In the genomic region with DNA sequence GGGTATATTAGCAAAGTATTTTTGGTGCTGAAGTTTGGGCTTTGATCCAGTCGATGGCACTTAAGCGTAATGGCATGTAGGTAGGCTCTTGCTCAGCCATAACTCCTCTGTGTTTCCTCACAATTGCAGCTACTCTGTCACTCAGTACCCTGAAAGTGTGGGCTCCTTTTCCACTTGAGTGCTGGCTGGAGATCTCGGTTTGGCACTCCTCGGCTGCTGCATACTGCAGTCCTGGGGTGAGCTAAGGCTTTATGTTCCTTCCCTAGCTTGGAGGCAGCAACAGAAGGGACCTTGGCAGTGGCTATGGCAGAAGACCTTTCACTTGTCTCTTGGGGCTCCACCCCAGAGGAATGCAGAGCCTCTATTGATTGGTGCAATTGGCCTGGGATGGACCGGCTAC, we compare ENCODE assay signal across 27 cellular contexts.
"Had no signal": no experiment of that assay in that cellular context is flagged by ENCODE, and none has a peak within 500 bp of the region (broad histone marks: within the 10 kb centered on the region; RNA-seq: fewer than 3 reads in every experiment).

No MANE protein-coding gene starts in this region.

- H3K27ac ChIP-seq: adrenal gland, body of pancreas, breast epithelium, PC-9, RWPE1, WERI-Rb-1 had no signal

- H3K27me3 Mint-ChIP-seq: activated CD4-positive, alpha-beta T cell treated with anti-CD3 and anti-CD28 coated beads for 36 hours; activated CD4-positive, alpha-beta T cell treated with anti-CD3 and anti-CD28 coated beads, Interleukin-2, amount 10 ng/mL, durations not matched to agents 7 days and 5 days; activated T-cell treated with anti-CD3 and anti-CD28 coated beads, Interleukin-2, amount 50 U/mL, for 24 hours had no signal

- H3K9me3 Mint-ChIP-seq: activated CD4-positive, alpha-beta T cell treated with anti-CD3 and anti-CD28 coated beads, Interleukin-2, amount 10 ng/mL, durations not matched to agents 7 days and 5 days; activated T-helper 2 cell treated with anti-CD3 and anti-CD28 coated beads, Interferon-gamma antibody, Interleukin-2, Interleukin-4, amounts not matched to agents 10 μg/mL and 5 μg/mL and 100 μg/mL, durations not matched to agents 14 hours and 24 hours and 36 hours had no signal

- H3K4me3 Mint-ChIP-seq: activated CD4-positive, alpha-beta T cell treated with anti-CD3 and anti-CD28 coated beads for 36 hours; activated CD4-positive, alpha-beta T cell treated with anti-CD3 and anti-CD28 coated beads, Interleukin-2, amount 10 ng/mL, durations not matched to agents 7 days and 5 days; activated CD8-positive, alpha-beta T cell treated with anti-CD3 and anti-CD28 coated beads, Interleukin-2, amount 10 ng/mL, durations not matched to agents 7 days and 5 days; activated naive CD4-positive, alpha-beta T cell treated with anti-CD3 and anti-CD28 coated beads for 36 hours; activated T-cell treated with anti-CD3 and anti-CD28 coated beads, Interleukin-2, amount 50 U/mL, for 24 hours had no signal

- H3K4me2 ChIP-seq: PC-9 had no signal

- ATAC-seq: activated CD4-positive, alpha-beta T cell treated with anti-CD3 and anti-CD28 coated beads for 36 hours; activated CD8-positive, alpha-beta T cell treated with anti-CD3 and anti-CD28 coated beads, Interleukin-2, amount 10 ng/mL, durations not matched to agents 7 days and 5 days; activated naive CD4-positive, alpha-beta T cell treated with anti-CD3 and anti-CD28 coated beads, Interleukin-2, amount 50 U/mL, for 72 hours; body of pancreas; K562; Right ventricle myocardium inferior; SK-N-SH treated with all-trans-retinoic acid at 6 μM for 48 hours had no signal

- H3K27me3 ChIP-seq: adrenal gland, body of pancreas, breast epithelium had no signal

- H3K4me1 Mint-ChIP-seq: activated CD4-positive, alpha-beta T cell treated with anti-CD3 and anti-CD28 coated beads, Interleukin-2, amount 10 ng/mL, durations not matched to agents 7 days and 5 days had no signal

- H3K4me1 ChIP-seq: adrenal gland, body of pancreas, breast epithelium had no signal

- H3K36me3 ChIP-seq: adrenal gland, breast epithelium, WERI-Rb-1 had no signal

- H2AFZ ChIP-seq: PC-9 had no signal

- DNase-seq: activated CD4-positive, alpha-beta T cell treated with anti-CD3 and anti-CD28 coated beads for 36 hours; activated CD4-positive, alpha-beta T cell treated with anti-CD3 and anti-CD28 coated beads, Interleukin-2, amount 10 ng/mL, durations not matched to agents 7 days and 5 days; activated CD4-positive, alpha-beta T cell treated with anti-CD3 and anti-CD28 coated beads, Interleukin-2, amount 50 U/mL, for 48 hours; activated CD8-positive, alpha-beta T cell treated with anti-CD3 and anti-CD28 coated beads, Interleukin-2, amount 10 ng/mL, durations not matched to agents 7 days and 5 days; activated gamma-delta T cell treated with Interleukin-2 at 50 U/mL for 16 hours; activated naive CD4-positive, alpha-beta T cell treated with anti-CD3 and anti-CD28 coated beads for 36 hours; activated T-cell treated with anti-CD3 and anti-CD28 coated beads, Interleukin-2, amount 50 U/mL, for 24 hours; adrenal gland; body of pancreas; NCI-H146; NCI-H526 treated with DMSO at 0.1 percent for 48 hours; NCI-H774; NK-92 treated with Interleukin-12 subunit alpha and Interleukin-12 subunit beta, amount 100 ng/mL, for 24 hours; PC-9; SIG-M5; SW 1271; T-helper 1 cell; T-helper 2 cell; T-helper 9 cell; WERI-Rb-1 had no signal

- H3K9me3 ChIP-seq: adrenal gland had no signal

- H3K4me3 ChIP-seq: adrenal gland, body of pancreas, breast epithelium, K562, PC-9 had no signal

- H3K27ac Mint-ChIP-seq: activated CD4-positive, alpha-beta T cell treated with anti-CD3 and anti-CD28 coated beads for 36 hours; activated CD4-positive, alpha-beta T cell treated with anti-CD3 and anti-CD28 coated beads, Interleukin-2, amount 10 ng/mL, durations not matched to agents 7 days and 5 days; activated CD8-positive, alpha-beta T cell treated with anti-CD3 and anti-CD28 coated beads, Interleukin-2, amount 10 ng/mL, durations not matched to agents 7 days and 5 days; activated naive CD4-positive, alpha-beta T cell treated with anti-CD3 and anti-CD28 coated beads for 36 hours; activated T-cell treated with anti-CD3 and anti-CD28 coated beads, Interleukin-2, amount 50 U/mL, for 24 hours; activated T-helper 2 cell treated with anti-CD3 and anti-CD28 coated beads, Interferon-gamma antibody, Interleukin-2, Interleukin-4, amounts not matched to agents 10 μg/mL and 5 μg/mL and 100 μg/mL, durations not matched to agents 14 hours and 24 hours and 36 hours had no signal
